ENCODE assay signal across 23 cellular contexts in the genomic region with DNA sequence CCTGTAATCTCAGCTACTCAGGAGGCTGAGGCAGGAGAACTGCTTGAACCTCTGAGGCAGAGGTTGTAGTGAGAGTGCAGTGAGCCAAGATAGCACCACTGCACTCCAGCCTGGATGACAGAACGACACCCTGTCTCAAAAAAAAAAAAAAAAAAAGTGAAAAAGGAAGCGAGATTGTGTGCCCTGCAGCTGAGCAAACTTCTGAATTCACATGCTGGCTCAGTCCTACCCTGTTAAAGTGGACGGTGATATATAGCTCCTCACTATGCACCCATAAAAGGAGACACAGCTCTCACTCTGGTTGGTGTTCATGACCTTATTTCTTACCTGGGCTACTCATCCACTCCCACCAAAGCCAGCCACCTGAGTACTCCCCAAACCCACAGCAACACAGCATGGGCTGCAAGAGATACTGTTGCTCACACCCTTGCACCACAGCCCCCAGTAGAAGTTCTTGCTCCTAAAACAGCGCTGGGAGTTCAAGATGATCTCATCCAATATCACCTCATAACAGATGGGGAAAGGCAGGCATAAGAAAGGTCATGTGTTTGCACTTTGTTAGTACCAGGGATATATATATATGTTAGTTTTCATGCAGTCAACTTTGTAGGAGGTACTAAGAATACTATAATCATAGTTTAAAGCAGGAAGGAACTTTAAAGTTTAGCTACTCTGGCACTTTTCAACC. TPM values are rescaled to one million over a fixed set of nuclear protein-coding genes. Genes with fewer than 3 reads are reported as not detected.
DNase-seq lines count a peak whose midpoint lies in the region; ATAC-seq, FAIRE-seq and TF ChIP-seq lines count a peak whose summit lies in the region.
"Had no signal": no experiment of that assay in that cellular context is flagged by ENCODE, and none has a peak within 500 bp of the region (broad histone marks: within the 10 kb centered on the region; RNA-seq: fewer than 3 reads in every experiment).

No MANE protein-coding gene starts in this region.

- no peak overlapping the region for H3K4me3 ChIP-seq in GM12878
- H3K4me3 ChIP-seq: breast epithelium, left lung, SK-N-MC had no signal

- no peak overlapping the region for H3K27ac ChIP-seq in GM12878 (ENCODE audit: control insufficient read depth, insufficient read depth)
- H3K27ac ChIP-seq: breast epithelium, left lung, SK-N-MC, WERI-Rb-1 had no signal

- no peaks in the 10 kb centered on the region; the same call in none of the 2 replicates for H3K79me2 ChIP-seq in GM12878 (ENCODE audit: control insufficient read depth, insufficient read depth, low read length)

- no peaks in the 10 kb centered on the region for H4K20me1 ChIP-seq in GM12878 (ENCODE audit: control insufficient read depth, insufficient read depth)

- no peak for TF ChIP-seq CTCF in GM12878 (IDR thresholded peaks at IDR 0.05 in 2 of 3, conservative IDR thresholded peaks at IDR 0.05 in 1 of 3; ENCODE audit: control insufficient read depth in 2 of 3, extremely low read depth in 1 of 3, insufficient read depth in 1 of 3, low read depth in 3 of 3, low read length in 3 of 3)

- SMC1A ChIA-PET in GM12878 (lab: Charles Lee; ENCODE audit: uncharacterized antibody, unreplicated experiment) = interaction anchor here (1.2 kb wide), 1 partner anchor 10 kb away, joined by 4 read pairs; no protein-coding TSS in a partner anchor

- H3K36me3 ChIP-seq in GM12878 (ENCODE audit: control insufficient read depth in 2 of 2, insufficient read depth in 2 of 2, low read length in 1 of 2) = no peaks in the 10 kb centered on the region
- H3K36me3 ChIP-seq: breast epithelium, left lung had no signal

- POLR2A ChIA-PET in GM12878 (lab: Charles Lee) = interaction anchor here (0.9 kb wide), 1 partner anchor 9 kb away, joined by 3 read pairs; no protein-coding TSS in a partner anchor

- no peak for TF ChIP-seq RAD21 in GM12878 (IDR thresholded peaks at IDR 0.05; ENCODE audit: insufficient read depth, low read depth, low read length)

- CTCF ChIA-PET in GM12878 (lab: Yijun Ruan, JAX) = interaction anchor here (0.5 to 4.5 kb wide), 7 partner anchors 8 to 262 kb away, joined by 3 to 32 read pairs (median 5); no protein-coding TSS in a partner anchor

- H3K27me3 ChIP-seq in GM12878 (replicated peaks in 1 of 2; ENCODE audit: control insufficient read depth in 2 of 2, insufficient read depth in 2 of 2, low read length in 1 of 2) = no peaks in the 10 kb centered on the region
- H3K27me3 ChIP-seq: breast epithelium, left lung had no signal

- peaks cover 2% of the 10 kb centered on the region; the same call in 1 of the 2 replicates for H3K4me1 ChIP-seq in GM12878 (ENCODE audit: control insufficient read depth, insufficient read depth, low read length)

- TF ChIP-seq EP300 in GM12878 (IDR thresholded peaks at IDR 0.05; ENCODE audit: borderline replicate concordance in 1 of 2, control insufficient read depth in 1 of 2, low read depth in 2 of 2, low read length in 2 of 2) = no peak

- TF ChIP-seq POLR2A in GM12878 (IDR thresholded peaks at IDR 0.05; ENCODE audit: low read depth, low read length) = no peak

- intact Hi-C loops in GM12878 (cut with micrococcal nuclease; ENCODE audit: unreplicated experiment) = no loop called here

- H2AFZ ChIP-seq in GM12878 (ENCODE audit: control insufficient read depth, low read depth, low read length) = no peak overlapping the region

- no peak for FAIRE-seq in GM12878 (lab: Jason Lieb, UNC)
- FAIRE-seq: GM12891, GM19239 had no signal

- RAD21 ChIA-PET in GM12878 (lab: Charles Lee; ENCODE audit: unreplicated experiment) = no interaction called here

- H3K9ac ChIP-seq in GM12878 (ENCODE audit: control insufficient read depth, insufficient read depth, low read length) = no peak overlapping the region

- H3K9me3 ChIP-seq in GM12878 (replicated peaks; ENCODE audit: control insufficient read depth, insufficient read depth, low read length) = no peaks in the 10 kb centered on the region
- H3K9me3 ChIP-seq: breast epithelium, left lung had no signal

- no peak overlapping the region for H3K4me2 ChIP-seq in GM12878 (ENCODE audit: control insufficient read depth, insufficient read depth)

- DNase-seq in MV-4-11 (lab: John Stamatoyannopoulos, UW) (peak; percentile 46), GM12878 (ENCODE audit: low read depth, low spot score) (no peak), islet precursor cell (peak; percentile 28), superior temporal gyrus (ENCODE audit: extremely low spot score) (peak; percentile 24), activated gamma-delta T cell (lab: John Stamatoyannopoulos, UW) (no peak), DMS153 treated with DMSO at 0.1 percent for 48 hours (lab: John Stamatoyannopoulos, UW; ENCODE audit: unreplicated experiment) (no peak)
- DNase-seq: activated effector memory CD4-positive, alpha-beta T cell treated with anti-CD3 and anti-CD28 coated beads, Interleukin-2, amount 50 U/mL, for 16 hours; CD4-positive, alpha-beta memory T cell; DMS79; HFFc6; left lung; natural killer cell; NCI-H1417; NCI-H510A; posterior cingulate gyrus; RPMI8226; T-helper 2 cell; WERI-Rb-1 had no signal

- BruUV-seq in GM12878 (replicated peaks; lab: Mats Ljungman, UMichigan) = no TSS peak

- WGBS in GM12878 (ENCODE audit: insufficient coverage, insufficient replicate concordance, low lambda C conversion rate, missing lambda C conversion rate) = 36% methylated on average over 4 of the region's 4 CpGs

- peak; percentile 2; the same call in 1 of the 3 replicates for ATAC-seq in GM12878
- ATAC-seq in HG02938 (IDR thresholded peaks at IDR 0.05; ENCODE audit: unreplicated experiment) = no peak
- ATAC-seq: left lung, natural killer cell had no signal

- in situ Hi-C loops in GM12878 (cut with MboI) = no loop called here

TF ChIP-seq in GM12878, 131 proteins besides CTCF, POLR2A, EP300 and RAD21 (continues in another document):
- TF ChIP-seq TCF7 (IDR thresholded peaks at IDR 0.05; ENCODE audit: borderline replicate concordance) (no peak), BCL3 (IDR thresholded peaks at IDR 0.05; ENCODE audit: borderline replicate concordance, insufficient read depth, low read depth, low read length, poor library complexity, severe bottlenecking) (no peak), ZBTB40 (IDR thresholded peaks at IDR 0.05; ENCODE audit: borderline replicate concordance) (no peak), MYC (IDR thresholded peaks at IDR 0.05; ENCODE audit: insufficient read depth, insufficient read length, insufficient replicate concordance, low read length, severe bottlenecking) (no peak), BACH1 (IDR thresholded peaks at IDR 0.05; ENCODE audit: borderline replicate concordance) (no peak), ZNF384 (IDR thresholded peaks at IDR 0.05; ENCODE audit: borderline replicate concordance, low read depth, low read length) (peak; percentile 21; the same call in 1 of the 2 replicates)

RNA-seq across cellular contexts. Expression of gene TTLL11, which starts 4.1 kb away (rescaled TPM):
- 4.1 and 4.8 TPM in 2 replicates for total RNA-seq in GM12878 (2013; cell fraction: nucleolus; rRNA removed)
- total RNA-seq in GM12878 (2014; rRNA removed) (2.5 TPM in 2 replicates), GM12878 (2014; rRNA removed; fragmentation: Illumina TruSeq; extraction: Trizol) (2.0 and 2.5 TPM in 2 replicates), GM12878 (2021) (2.9 and 3.1 TPM in 2 replicates)
- polyA plus RNA-seq in GM12878 (2011; ENCODE audit: low read depth) = 0.96 TPM
- polyA plus RNA-seq in GM12878 (2011; rRNA removed) (2.4 and 3.3 TPM in 2 replicates), GM12878 (2014; fragmentation: Illumina TruSeq; extraction: Trizol) (2.9 and 3.5 TPM in 2 replicates), GM12878 (2014; fragmentation: Nextera tagmentation; extraction: Ambion mirVana) (1 to 10 TPM; 1.2 to 1.4 TPM), GM12878 (2014; rRNA removed) (3.1 and 5.0 TPM in 2 replicates), GM12878 (2016; fragmentation: Nextera tagmentation; extraction: Ambion mirVana) (1 to 10 TPM; 3.0 to 3.7 TPM)
- 4.2 and 4.4 TPM in 2 replicates for polyA plus RNA-seq in GM12878 (2011; cell fraction: cytosol; rRNA removed)
- polyA plus RNA-seq in GM12878 (2011; cell fraction: nucleus; rRNA removed) = 2.6 TPM in 2 replicates
- polyA plus RNA-seq in GM12878 (2012) = 1.4 and 1.9 TPM in 2 replicates
- 2.1 and 2.9 TPM in 2 replicates for polyA minus RNA-seq in GM12878 (2011; rRNA and poly(A)+ RNA removed)
- polyA minus RNA-seq in GM12878 (2011; cell fraction: cytosol; rRNA and poly(A)+ RNA removed) = 2.1 TPM in 1 of 2 replicates, not detected in the other
- polyA minus RNA-seq in GM12878 (2011; cell fraction: nucleus; rRNA and poly(A)+ RNA removed) = 1.8 and 2.9 TPM in 2 replicates

Comparison
In these comparisons a context has a peak if more than half of its experiments do, and no peak if none do; other contexts are left out.
1. DNase-seq: peak in MV-4-11 (single experiment), islet precursor cell (single experiment) and superior temporal gyrus (single experiment); none in GM12878 (single experiment), activated gamma-delta T cell (single experiment) and DMS153 treated with DMSO at 0.1 percent for 48 hours (single experiment).